Comparison of ENCODE assay signal across 15 cellular contexts in the genomic region with DNA sequence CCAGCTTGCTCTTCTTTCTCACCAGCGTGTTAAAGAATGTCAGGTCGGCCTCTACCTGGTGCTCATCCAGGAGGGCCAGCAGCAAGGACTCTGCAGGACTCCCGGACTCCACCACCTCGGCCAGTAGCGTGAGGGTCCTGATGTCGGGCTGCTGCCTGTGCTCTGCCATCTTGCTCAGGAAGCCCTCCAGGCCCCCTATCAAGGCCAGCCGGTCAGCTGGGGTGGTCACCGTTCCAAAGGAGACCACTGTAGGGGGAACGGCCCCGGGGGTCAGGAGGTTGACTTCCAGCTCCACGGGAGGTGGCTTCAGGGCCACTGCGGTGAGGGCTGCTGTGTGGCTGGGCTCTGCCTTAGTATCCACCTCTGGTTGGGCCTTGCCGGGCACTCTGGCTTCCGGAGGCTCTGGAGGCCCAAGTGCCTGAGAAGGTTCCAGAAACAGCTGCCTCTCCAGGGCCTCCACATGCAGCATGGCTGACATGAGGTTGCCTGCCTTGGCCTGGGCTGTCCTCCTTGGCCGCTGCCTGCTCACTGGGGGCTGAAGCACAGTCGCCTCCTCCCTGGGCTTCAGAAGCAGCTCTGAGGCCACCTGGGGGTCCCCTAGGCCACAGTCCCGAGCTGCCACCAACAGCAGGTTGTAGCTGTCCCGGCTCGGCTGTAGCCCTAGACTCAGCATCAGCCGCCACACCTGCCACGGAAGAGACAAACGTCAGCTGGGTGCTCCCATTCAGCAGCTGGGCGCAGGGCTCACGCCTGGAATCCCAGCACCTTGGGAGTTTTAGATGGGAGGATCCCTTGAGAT. TPM values are rescaled to one million over a fixed set of nuclear protein-coding genes. Genes with fewer than 3 reads are reported as not detected.
A peak's percentile ranks its signal among the peaks of the same experiment; 100 is the strongest.
DNase-seq lines count a peak whose midpoint lies in the region; ATAC-seq and TF ChIP-seq lines count a peak whose summit lies in the region.
"Had no signal": no experiment of that assay in that cellular context is flagged by ENCODE, and none has a peak within 500 bp of the region (broad histone marks: within the 10 kb centered on the region; RNA-seq: fewer than 3 reads in every experiment).

No MANE protein-coding gene starts in this region.

- POLR2A ChIA-PET in activated B cell treated with CpG ODN at 0.5 μM for 24 hours (lab: Charles Lee) (interaction anchor here (0.6 kb wide), 1 partner anchor 9 kb away, joined by 7 read pairs; no protein-coding TSS in a partner anchor), RWPE1 (lab: Yijun Ruan, JAX; ENCODE audit: low non-redundant PET) (no interaction called here)

- H3K4me1 Mint-ChIP-seq in activated B cell treated with CpG ODN at 0.5 μM for 24 hours = no peaks in the 10 kb centered on the region

- no peak overlapping the region for H3K4me3 ChIP-seq in osteoblast (ENCODE audit: insufficient read depth, low read length)
- H3K4me3 ChIP-seq in esophagus squamous epithelium = no peak overlapping the region
- H3K4me3 ChIP-seq: BLaER1 treated with 17β-estradiol and CSF1 and Interleukin-3, amounts not matched to agents 10 nM and 100 nM; GM12878; GM23248 had no signal

- no peak overlapping the region for H2AFZ ChIP-seq in osteoblast (ENCODE audit: low read length)
- H2AFZ ChIP-seq: GM23248 had no signal

- H3K4me1 ChIP-seq in osteoblast (ENCODE audit: insufficient read depth, low read length) (no peaks in the 10 kb centered on the region), esophagus squamous epithelium (no peaks in the 10 kb centered on the region)

- TF ChIP-seq POLR2A in esophagus squamous epithelium (IDR thresholded peaks at IDR 0.05) = no peak

- no peaks in the 10 kb centered on the region for H3K27me3 ChIP-seq in osteoblast (ENCODE audit: insufficient read depth, low read length)
- H3K27me3 ChIP-seq in esophagus squamous epithelium = no peaks in the 10 kb centered on the region
- H3K27me3 ChIP-seq: BLaER1 treated with 17β-estradiol and CSF1 and Interleukin-3, amounts not matched to agents 10 nM and 100 nM had no signal

- no peaks in the 10 kb centered on the region for H3K9me3 Mint-ChIP-seq in activated B cell treated with CpG ODN at 0.5 μM for 24 hours
- H3K9me3 Mint-ChIP-seq: CD4-positive, CD25-positive, alpha-beta regulatory T cell had no signal

- no peak overlapping the region for H3K4me3 Mint-ChIP-seq in activated B cell treated with CpG ODN at 0.5 μM for 24 hours
- H3K4me3 Mint-ChIP-seq: CD4-positive, CD25-positive, alpha-beta regulatory T cell had no signal

- H3K79me2 ChIP-seq in osteoblast (ENCODE audit: insufficient read depth, low read length) = peaks cover 3% of the 10 kb centered on the region

- CTCF ChIA-PET in activated B cell treated with CpG ODN at 0.5 μM for 24 hours (lab: Charles Lee) (no interaction called here), RWPE1 (lab: Yijun Ruan, JAX) (interaction anchor here (0.6 to 0.7 kb wide), 2 partner anchors 9 to 23 kb away, joined by 3 to 5 read pairs; no protein-coding TSS in a partner anchor)

- H4K20me1 ChIP-seq in osteoblast (ENCODE audit: insufficient read depth, low read length) = no peaks in the 10 kb centered on the region

- no peak overlapping the region for H3K4me2 ChIP-seq in osteoblast (ENCODE audit: insufficient read depth, low read length)
- H3K4me2 ChIP-seq: BLaER1 treated with 17β-estradiol and CSF1 and Interleukin-3, amounts not matched to agents 10 nM and 100 nM had no signal

- H3K9me3 ChIP-seq in osteoblast (ENCODE audit: low read depth, low read length) = no peaks in the 10 kb centered on the region
- no peaks in the 10 kb centered on the region for H3K9me3 ChIP-seq in esophagus squamous epithelium
- H3K9me3 ChIP-seq: BLaER1 treated with 17β-estradiol and CSF1 and Interleukin-3, amounts not matched to agents 10 nM and 100 nM had no signal

- peaks cover 64% of the 10 kb centered on the region for H3K36me3 Mint-ChIP-seq in activated B cell treated with CpG ODN at 0.5 μM for 24 hours (ENCODE audit: low read depth)

- H3K27ac ChIP-seq in osteoblast (ENCODE audit: low read depth, low read length) (no peak overlapping the region), esophagus squamous epithelium (no peak overlapping the region), RWPE1 (no peak overlapping the region)
- H3K27ac ChIP-seq: BLaER1 treated with 17β-estradiol and CSF1 and Interleukin-3, amounts not matched to agents 10 nM and 100 nM; GM23248 had no signal

- WGBS in esophagus squamous epithelium, 2 donors = 93% methylated on average over 3 of the region's 24 CpGs; no CpG with 5 or more reads in 1 of the 2 donors

- peak overlapping the region; percentile 53 for H3K27ac Mint-ChIP-seq in activated B cell treated with CpG ODN at 0.5 μM for 24 hours
- H3K27ac Mint-ChIP-seq: CD4-positive, CD25-positive, alpha-beta regulatory T cell had no signal

- no peaks in the 10 kb centered on the region for H3K27me3 Mint-ChIP-seq in activated B cell treated with CpG ODN at 0.5 μM for 24 hours
- H3K27me3 Mint-ChIP-seq: CD4-positive, CD25-positive, alpha-beta regulatory T cell had no signal

- ATAC-seq in left cardiac atrium (peak in 1 of 2 donors; percentile 12), left ventricle myocardium superior (no peak), activated B cell treated with CpG ODN at 0.5 μM for 24 hours (ENCODE audit: low read depth) (no peak)
- ATAC-seq: GM12878 had no signal

- DNase-seq in left cardiac atrium (peak; percentile 16), left ventricle myocardium superior (no peak), activated B cell treated with CpG ODN at 0.5 μM for 24 hours (no peak), osteoblast (ENCODE audit: insufficient read length, low spot score, missing footprints) (peak; percentile 73), esophagus squamous epithelium (lab: John Stamatoyannopoulos, UW) (no peak), SKM-1 treated with dmso at 0.1 percent for 144 hours (lab: John Stamatoyannopoulos, UW; ENCODE audit: unreplicated experiment) (no peak), RWPE1 (ENCODE audit: low spot score) (no peak)
- DNase-seq: ACHN; Calu3; CD4-positive, CD25-positive, alpha-beta regulatory T cell; DMS 273 treated with DMSO at 0.1 percent for 48 hours; GM23248; IMR-90 had no signal

- intact Hi-C loops in left cardiac atrium (cut with DNase I) (no loop called here), left ventricle myocardium superior (cut with micrococcal nuclease) (no loop called here), activated B cell treated with CpG ODN at 0.5 μM for 24 hours (cut with micrococcal nuclease) (no loop called here), esophagus squamous epithelium (cut with DNase I) (no loop called here)

- H3K36me3 ChIP-seq in osteoblast (ENCODE audit: insufficient read depth, low read length) (peaks cover 25% of the 10 kb centered on the region), esophagus squamous epithelium (peaks cover 34 to 93% (median 43%) of the 10 kb centered on the region in 3 donors)

- TF ChIP-seq CTCF in activated B cell treated with CpG ODN at 0.5 μM for 24 hours (IDR thresholded peaks at IDR 0.05) (no peak), osteoblast (IDR thresholded peaks at IDR 0.05; ENCODE audit: extremely low read depth, low read depth, low read length) (no peak), esophagus squamous epithelium (IDR thresholded peaks at IDR 0.05) (no peak), RWPE1 (conservative IDR thresholded peaks at IDR 0.05; ENCODE audit: low read depth) (no peak)

RNA-seq across cellular contexts. Expression of a gene that starts 13.5 kb away (rescaled TPM):
- 1 to 10 TPM; 2.6 to 2.8 TPM for total RNA-seq in left cardiac atrium
- 3.1 TPM for total RNA-seq in left ventricle myocardium superior
- total RNA-seq in activated B cell treated with CpG ODN at 0.5 μM for 24 hours = 8.4 and 13.4 TPM in 2 replicates
- total RNA-seq in osteoblast = 5.3 and 7.6 TPM in 2 replicates
- total RNA-seq in esophagus squamous epithelium = 10 to 100 TPM in 1 of 4 donors, 1 to 10 TPM in 3; 5.7 to 12.7 (median 6.6) TPM

RNA-seq across cellular contexts. Expression of a gene that starts 13.6 kb away (rescaled TPM):
- total RNA-seq in left cardiac atrium = 10 to 100 TPM; 18.2 to 18.8 TPM
- 19.8 TPM for total RNA-seq in left ventricle myocardium superior
- total RNA-seq in activated B cell treated with CpG ODN at 0.5 μM for 24 hours = 46.2 and 60.9 TPM in 2 replicates
- total RNA-seq in osteoblast = 80.2 and 101 TPM in 2 replicates
- 10 to 100 TPM; 15.1 to 29.2 (median 19.4) TPM for total RNA-seq in esophagus squamous epithelium

RNA-seq across cellular contexts. Expression of a gene that starts 16.4 kb away (rescaled TPM):
- total RNA-seq in left cardiac atrium (10 to 100 TPM; 44.9 to 51.7 TPM), left ventricle myocardium superior (36.0 TPM), activated B cell treated with CpG ODN at 0.5 μM for 24 hours (93.7 and 113 TPM in 2 replicates), osteoblast (122 and 124 TPM in 2 replicates), esophagus squamous epithelium (10 to 100 TPM; 46.9 to 59.1 (median 55.9) TPM)

RNA-seq across cellular contexts. Expression of a gene that starts 16.7 kb away (rescaled TPM):
- total RNA-seq in left cardiac atrium (10 to 100 TPM; 76.0 to 96.8 TPM), left ventricle myocardium superior (97.2 TPM), activated B cell treated with CpG ODN at 0.5 μM for 24 hours (105 and 134 TPM in 2 replicates), osteoblast (33.0 and 33.7 TPM in 2 replicates), esophagus squamous epithelium (100 to 1,000 TPM in 2 of 4 donors, 10 to 100 TPM in 2; 79.2 to 120 (median 98.3) TPM)

RNA-seq across cellular contexts. Expression of a gene that starts 40.8 kb away (rescaled TPM):
- total RNA-seq in left cardiac atrium (100 to 1,000 TPM; 617 to 633 TPM), left ventricle myocardium superior (883 TPM), activated B cell treated with CpG ODN at 0.5 μM for 24 hours (248 and 334 TPM in 2 replicates), osteoblast (330 and 342 TPM in 2 replicates), esophagus squamous epithelium (1,000 to 10,000 TPM; 1,019 to 2,272 (median 1,287) TPM)

Comparison
In these comparisons a context has a peak if more than half of its experiments do, and no peak if none do; other contexts are left out.
1. DNase-seq: peak in left cardiac atrium (single experiment) and osteoblast (single experiment); none in left ventricle myocardium superior (single experiment), activated B cell treated with CpG ODN at 0.5 μM for 24 hours (single experiment), esophagus squamous epithelium (single experiment), SKM-1 treated with dmso at 0.1 percent for 144 hours (single experiment) and RWPE1 (single experiment).